12 cellular contexts compared by ENCODE assay signal in the genomic region with DNA sequence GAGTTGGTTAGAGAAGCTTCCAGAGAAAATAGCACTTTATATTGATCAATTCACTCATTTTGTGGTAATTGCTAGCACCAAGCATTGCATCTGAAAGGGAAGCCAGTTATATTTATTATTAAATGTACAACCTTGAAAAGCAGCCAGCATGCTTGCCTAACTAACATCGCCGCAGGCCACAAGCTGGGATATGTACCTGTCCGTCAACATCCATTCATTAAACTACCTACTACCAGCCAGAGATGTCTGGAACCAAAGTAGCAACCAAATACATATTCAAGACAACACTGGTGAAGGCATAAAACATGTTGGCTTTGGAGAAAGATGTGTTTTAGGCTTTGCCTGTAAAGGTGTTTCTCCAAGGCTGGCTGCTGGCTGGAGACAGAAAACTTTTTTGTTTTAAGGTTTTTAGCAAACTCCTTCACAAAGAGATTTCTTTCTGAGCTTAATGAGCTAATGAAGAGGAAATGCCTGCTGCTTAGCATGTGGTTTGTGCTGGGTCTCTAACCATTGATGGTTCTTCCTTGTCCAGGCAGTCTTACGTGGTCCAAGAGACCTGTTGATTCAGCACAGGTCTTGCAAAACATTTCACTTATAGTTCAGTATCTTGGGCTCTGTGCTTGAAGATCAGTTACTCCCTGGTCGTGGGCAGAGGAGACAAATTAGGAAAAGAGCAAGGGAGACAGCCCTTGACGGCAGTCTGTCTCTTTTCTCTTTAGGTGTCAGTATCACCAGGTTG. TPM values are rescaled to one million over a fixed set of nuclear protein-coding genes. Genes with fewer than 3 reads are reported as not detected.
A peak's percentile ranks its signal among the peaks of the same experiment; 100 is the strongest.
DNase-seq lines count a peak whose midpoint lies in the region; ATAC-seq and TF ChIP-seq lines count a peak whose summit lies in the region.
"Had no signal": no experiment of that assay in that cellular context is flagged by ENCODE, and none has a peak within 500 bp of the region (broad histone marks: within the 10 kb centered on the region; RNA-seq: fewer than 3 reads in every experiment).

No MANE protein-coding gene starts in this region.

- ATAC-seq in activated T-cell treated with anti-CD3 and anti-CD28 coated beads, Interleukin-2, amount 50 U/mL, for 72 hours (replicated peaks in 1 of 2): no peak
- ATAC-seq: left colon had no signal

- no peaks in the 10 kb centered on the region for H3K36me3 Mint-ChIP-seq in activated T-cell treated with anti-CD3 and anti-CD28 coated beads, Interleukin-2, amount 50 U/mL, for 72 hours (ENCODE audit: insufficient read depth in 2 of 2)
- peaks cover 59% of the 10 kb centered on the region for H3K36me3 Mint-ChIP-seq in activated T-helper 2 cell treated with anti-CD3 and anti-CD28 coated beads, Interferon-gamma antibody, Interleukin-2, Interleukin-4, amounts not matched to agents 10 μg/mL and 5 μg/mL and 100 μg/mL, durations not matched to agents 14 hours and 24 hours and 36 hours (ENCODE audit: low read depth)

- intact Hi-C loops in activated T-helper 2 cell treated with anti-CD3 and anti-CD28 coated beads, Interferon-gamma antibody, Interleukin-2, Interleukin-4, amounts not matched to agents 10 μg/mL and 5 μg/mL and 100 μg/mL, durations not matched to agents 14 hours and 24 hours and 36 hours (cut with micrococcal nuclease): loop anchor here (1.0 to 10.0 kb wide), 7 partner anchors 14 to 405 kb away; a partner anchor contains a TSS
- intact Hi-C loops in tibial artery (cut with DNase I; ENCODE audit: low total_unique reads): no loop called here

- H3K27me3 ChIP-seq in tibial artery: no peaks in the 10 kb centered on the region

- H3K4me1 ChIP-seq in tibial artery: peaks cover 3 to 68% (median 54%) of the 10 kb centered on the region in 4 donors

- peaks cover 0 to 21% (median 21%) of the 10 kb centered on the region in 3 donors for H3K36me3 ChIP-seq in tibial artery

- no peak for TF ChIP-seq CTCF in tibial artery (IDR thresholded peaks at IDR 0.05)

- peaks cover 40% of the 10 kb centered on the region for H3K4me1 Mint-ChIP-seq in activated T-cell treated with anti-CD3 and anti-CD28 coated beads, Interleukin-2, amount 50 U/mL, for 72 hours (ENCODE audit: low read depth)
- peaks cover 57% of the 10 kb centered on the region for H3K4me1 Mint-ChIP-seq in activated T-helper 2 cell treated with anti-CD3 and anti-CD28 coated beads, Interferon-gamma antibody, Interleukin-2, Interleukin-4, amounts not matched to agents 10 μg/mL and 5 μg/mL and 100 μg/mL, durations not matched to agents 14 hours and 24 hours and 36 hours (ENCODE audit: low read depth)

- no peak for DNase-seq in activated T-cell treated with anti-CD3 and anti-CD28 coated beads, Interleukin-2, amount 50 U/mL, for 72 hours
- no peak for DNase-seq in activated T-cell treated with anti-CD3 and anti-CD28 coated beads, Interleukin-2, amount 50 U/mL, for 1 hour
- no peak for DNase-seq in activated T-helper 2 cell treated with anti-CD3 and anti-CD28 coated beads, Interferon-gamma antibody, Interleukin-2, Interleukin-4, amounts not matched to agents 10 μg/mL and 5 μg/mL and 100 μg/mL, durations not matched to agents 14 hours and 24 hours and 36 hours (ENCODE audit: low spot score)
- peak; percentile 70 for DNase-seq in iris pigment epithelial cell (ENCODE audit: low read depth)
- peak in 1 of 2 donors; percentile 19 for DNase-seq in tibial artery
- DNase-seq in UCSD-AML1 (lab: John Stamatoyannopoulos, UW; ENCODE audit: unreplicated experiment): no peak
- DNase-seq in foreskin melanocyte: no peak
- DNase-seq in DMS153 treated with DMSO at 0.1 percent for 48 hours (lab: John Stamatoyannopoulos, UW; ENCODE audit: unreplicated experiment): no peak
- DNase-seq: anterior cingulate cortex, left colon, SHP77 treated with DMSO at 0.1 percent for 48 hours had no signal

- peak overlapping the region; percentile 55 to 73 for H3K27ac ChIP-seq in tibial artery
- H3K27ac ChIP-seq: C4-2B had no signal

- peak overlapping the region; percentile 91 for H3K27ac Mint-ChIP-seq in activated T-cell treated with anti-CD3 and anti-CD28 coated beads, Interleukin-2, amount 50 U/mL, for 72 hours
- H3K27ac Mint-ChIP-seq in activated T-helper 2 cell treated with anti-CD3 and anti-CD28 coated beads, Interferon-gamma antibody, Interleukin-2, Interleukin-4, amounts not matched to agents 10 μg/mL and 5 μg/mL and 100 μg/mL, durations not matched to agents 14 hours and 24 hours and 36 hours: peak overlapping the region; percentile 93

- H3K27me3 Mint-ChIP-seq in activated T-cell treated with anti-CD3 and anti-CD28 coated beads, Interleukin-2, amount 50 U/mL, for 72 hours (ENCODE audit: low read depth): peaks cover 18% of the 10 kb centered on the region
- H3K27me3 Mint-ChIP-seq in activated T-helper 2 cell treated with anti-CD3 and anti-CD28 coated beads, Interferon-gamma antibody, Interleukin-2, Interleukin-4, amounts not matched to agents 10 μg/mL and 5 μg/mL and 100 μg/mL, durations not matched to agents 14 hours and 24 hours and 36 hours (ENCODE audit: low read depth): no peaks in the 10 kb centered on the region

- H3K9me3 ChIP-seq in tibial artery: no peaks in the 10 kb centered on the region

- H3K4me3 ChIP-seq in tibial artery: no peak overlapping the region

- H3K4me3 Mint-ChIP-seq in activated T-cell treated with anti-CD3 and anti-CD28 coated beads, Interleukin-2, amount 50 U/mL, for 72 hours: peak overlapping the region in 1 of 2 donors; percentile 82
- peak overlapping the region; percentile 72 for H3K4me3 Mint-ChIP-seq in activated T-helper 2 cell treated with anti-CD3 and anti-CD28 coated beads, Interferon-gamma antibody, Interleukin-2, Interleukin-4, amounts not matched to agents 10 μg/mL and 5 μg/mL and 100 μg/mL, durations not matched to agents 14 hours and 24 hours and 36 hours (ENCODE audit: low read depth)

- H3K9me3 Mint-ChIP-seq in activated T-cell treated with anti-CD3 and anti-CD28 coated beads, Interleukin-2, amount 50 U/mL, for 72 hours: no peaks in the 10 kb centered on the region
- H3K9me3 Mint-ChIP-seq in activated T-helper 2 cell treated with anti-CD3 and anti-CD28 coated beads, Interferon-gamma antibody, Interleukin-2, Interleukin-4, amounts not matched to agents 10 μg/mL and 5 μg/mL and 100 μg/mL, durations not matched to agents 14 hours and 24 hours and 36 hours: no peaks in the 10 kb centered on the region

RNA-seq across cellular contexts. Expression of a gene that starts 3.1 kb away (rescaled TPM):
- total RNA-seq in activated T-cell treated with anti-CD3 and anti-CD28 coated beads, Interleukin-2, amount 50 U/mL, for 72 hours: 1 to 10 TPM; 6.7 to 9.3 TPM
- total RNA-seq in activated T-helper 2 cell treated with anti-CD3 and anti-CD28 coated beads, Interferon-gamma antibody, Interleukin-2, Interleukin-4, amounts not matched to agents 10 μg/mL and 5 μg/mL and 100 μg/mL, durations not matched to agents 14 hours and 24 hours and 36 hours: 44.4 and 48.0 TPM in 2 replicates

RNA-seq across cellular contexts. Expression of a gene that starts 49.5 kb away (rescaled TPM):
- total RNA-seq in activated T-cell treated with anti-CD3 and anti-CD28 coated beads, Interleukin-2, amount 50 U/mL, for 72 hours: 10 to 100 TPM; 16.5 to 16.6 TPM
- total RNA-seq in activated T-helper 2 cell treated with anti-CD3 and anti-CD28 coated beads, Interferon-gamma antibody, Interleukin-2, Interleukin-4, amounts not matched to agents 10 μg/mL and 5 μg/mL and 100 μg/mL, durations not matched to agents 14 hours and 24 hours and 36 hours: 19.5 and 19.7 TPM in 2 replicates

RNA-seq across cellular contexts. Expression of a gene that starts 51.2 kb away (rescaled TPM):
- under 1 TPM; 0.36 to 0.39 TPM for total RNA-seq in activated T-cell treated with anti-CD3 and anti-CD28 coated beads, Interleukin-2, amount 50 U/mL, for 72 hours
- 0.34 and 0.57 TPM in 2 replicates for total RNA-seq in activated T-helper 2 cell treated with anti-CD3 and anti-CD28 coated beads, Interferon-gamma antibody, Interleukin-2, Interleukin-4, amounts not matched to agents 10 μg/mL and 5 μg/mL and 100 μg/mL, durations not matched to agents 14 hours and 24 hours and 36 hours
